22 cellular contexts compared by ENCODE assay signal in genomic region chr5:103112910-103113309, GRCh38. TPM values are rescaled to one million over a fixed set of nuclear protein-coding genes. Genes with fewer than 3 reads are reported as not detected.
DNase-seq lines count a peak whose midpoint lies in the region; ATAC-seq, FAIRE-seq and TF ChIP-seq lines count a peak whose summit lies in the region.
"Had no signal": no experiment of that assay in that cellular context is flagged by ENCODE, and none has a peak within 500 bp of the region (broad histone marks: within the 10 kb centered on the region; RNA-seq: fewer than 3 reads in every experiment).

No MANE protein-coding gene starts in this region.

- no peak for DNase-seq in activated CD4-positive, alpha-beta T cell treated with anti-CD3 and anti-CD28 coated beads, Interleukin-2, amount 10 ng/mL, durations not matched to agents 24 days and 14 days
- no peak for DNase-seq in activated CD4-positive, alpha-beta T cell treated with anti-CD3 and anti-CD28 coated beads for 1 hour
- DNase-seq in CD8-positive, alpha-beta T cell, result no peak
- no peak for DNase-seq in central memory CD8-positive, alpha-beta T cell (ENCODE audit: low spot score in 2 of 2)
- no peak for DNase-seq in natural killer cell treated with Interleukin-12 subunit alpha and Interleukin-12 subunit beta and Interleukin-15 and Interleukin-18, amount 100 ng/mL, for 72 hours (ENCODE audit: low spot score)
- DNase-seq in NCI-H2081 treated with DMSO at 0.1 percent for 48 hours (lab: John Stamatoyannopoulos, UW) (no peak), RCC 7860 (ENCODE audit: low spot score) (no peak)
- DNase-seq: AML-193; GOT3; Kasumi-1; MM.1S; NCI-H1092 treated with DMSO at 0.1 percent for 48 hours; NCI-H146; NCI-H2029 treated with DMSO at 0.1 percent for 48 hours; NK-92 treated with Interleukin-12 subunit alpha and Interleukin-12 subunit beta, amount 100 ng/mL, for 24 hours; SHP77 treated with DMSO at 0.1 percent for 48 hours; SK-N-SH had no signal

- CTCF ChIA-PET in CD8-positive, alpha-beta T cell (lab: Charles Lee), result interaction anchor here (0.9 kb wide), 1 partner anchor 332 kb away, joined by 3 read pairs; no protein-coding TSS in a partner anchor

- H3K4me3 ChIP-seq in CD8-positive, alpha-beta T cell (ENCODE audit: low read depth, low read length), result no peak overlapping the region

- POLR2A ChIA-PET in CD8-positive, alpha-beta T cell (lab: Charles Lee), result no interaction called here

- H3K36me3 Mint-ChIP-seq in activated CD4-positive, alpha-beta T cell treated with anti-CD3 and anti-CD28 coated beads, Interleukin-2, amount 10 ng/mL, durations not matched to agents 24 days and 14 days (ENCODE audit: low read depth), result peaks cover 22% of the 10 kb centered on the region
- H3K36me3 Mint-ChIP-seq in CD8-positive, alpha-beta T cell, result peaks cover 10% of the 10 kb centered on the region
- peaks cover 1% of the 10 kb centered on the region for H3K36me3 Mint-ChIP-seq in central memory CD8-positive, alpha-beta T cell (ENCODE audit: insufficient read depth)
- H3K36me3 Mint-ChIP-seq in natural killer cell treated with Interleukin-12 subunit alpha and Interleukin-12 subunit beta and Interleukin-15 and Interleukin-18, amount 100 ng/mL, for 72 hours, result peaks cover 9% of the 10 kb centered on the region

- peaks cover 22% of the 10 kb centered on the region for H3K4me1 ChIP-seq in CD8-positive, alpha-beta T cell (ENCODE audit: insufficient read depth, low read length)

- no peaks in the 10 kb centered on the region for H3K36me3 ChIP-seq in CD8-positive, alpha-beta T cell (ENCODE audit: insufficient read depth, low read length)

- H3K4me3 Mint-ChIP-seq in activated CD4-positive, alpha-beta T cell treated with anti-CD3 and anti-CD28 coated beads, Interleukin-2, amount 10 ng/mL, durations not matched to agents 24 days and 14 days, result no peak overlapping the region
- no peak overlapping the region for H3K4me3 Mint-ChIP-seq in CD8-positive, alpha-beta T cell
- no peak overlapping the region for H3K4me3 Mint-ChIP-seq in central memory CD8-positive, alpha-beta T cell
- H3K4me3 Mint-ChIP-seq in natural killer cell treated with Interleukin-12 subunit alpha and Interleukin-12 subunit beta and Interleukin-15 and Interleukin-18, amount 100 ng/mL, for 72 hours, result no peak overlapping the region

- no peak for TF ChIP-seq CTCF in CD8-positive, alpha-beta T cell (IDR thresholded peaks at IDR 0.05)

- H3K27me3 Mint-ChIP-seq in activated CD4-positive, alpha-beta T cell treated with anti-CD3 and anti-CD28 coated beads, Interleukin-2, amount 10 ng/mL, durations not matched to agents 24 days and 14 days, result no peaks in the 10 kb centered on the region
- H3K27me3 Mint-ChIP-seq in CD8-positive, alpha-beta T cell (ENCODE audit: low read depth), result no peaks in the 10 kb centered on the region
- no peaks in the 10 kb centered on the region for H3K27me3 Mint-ChIP-seq in central memory CD8-positive, alpha-beta T cell
- H3K27me3 Mint-ChIP-seq in natural killer cell treated with Interleukin-12 subunit alpha and Interleukin-12 subunit beta and Interleukin-15 and Interleukin-18, amount 100 ng/mL, for 72 hours, result no peaks in the 10 kb centered on the region

- ATAC-seq in CD8-positive, alpha-beta T cell, result no peak
- no peak for ATAC-seq in central memory CD8-positive, alpha-beta T cell (replicated peaks; ENCODE audit: extremely low read depth, poor library complexity, severe bottlenecking)
- no peak for ATAC-seq in natural killer cell treated with Interleukin-12 subunit alpha and Interleukin-12 subunit beta and Interleukin-15 and Interleukin-18, amount 100 ng/mL, for 72 hours
- ATAC-seq in HG03135 (IDR thresholded peaks at IDR 0.05; ENCODE audit: unreplicated experiment), result no peak
- ATAC-seq: HCT116 had no signal

- peaks cover 29% of the 10 kb centered on the region for H3K9me3 Mint-ChIP-seq in activated CD4-positive, alpha-beta T cell treated with anti-CD3 and anti-CD28 coated beads, Interleukin-2, amount 10 ng/mL, durations not matched to agents 24 days and 14 days
- no peaks in the 10 kb centered on the region for H3K9me3 Mint-ChIP-seq in CD8-positive, alpha-beta T cell
- H3K9me3 Mint-ChIP-seq in central memory CD8-positive, alpha-beta T cell, result no peaks in the 10 kb centered on the region
- H3K9me3 Mint-ChIP-seq in natural killer cell treated with Interleukin-12 subunit alpha and Interleukin-12 subunit beta and Interleukin-15 and Interleukin-18, amount 100 ng/mL, for 72 hours, result peaks cover 4% of the 10 kb centered on the region

- peaks cover 30% of the 10 kb centered on the region for H3K4me1 Mint-ChIP-seq in activated CD4-positive, alpha-beta T cell treated with anti-CD3 and anti-CD28 coated beads, Interleukin-2, amount 10 ng/mL, durations not matched to agents 24 days and 14 days
- peaks cover 47% of the 10 kb centered on the region for H3K4me1 Mint-ChIP-seq in CD8-positive, alpha-beta T cell (ENCODE audit: low read depth)
- H3K4me1 Mint-ChIP-seq in central memory CD8-positive, alpha-beta T cell, result peaks cover 44% of the 10 kb centered on the region
- H3K4me1 Mint-ChIP-seq in natural killer cell treated with Interleukin-12 subunit alpha and Interleukin-12 subunit beta and Interleukin-15 and Interleukin-18, amount 100 ng/mL, for 72 hours (ENCODE audit: low read depth in 2 of 2), result peaks cover 28 to 29% of the 10 kb centered on the region in 2 donors

- no peaks in the 10 kb centered on the region for H3K27me3 ChIP-seq in CD8-positive, alpha-beta T cell (ENCODE audit: insufficient read depth, low read length)

- H3K27ac ChIP-seq in CD8-positive, alpha-beta T cell (ENCODE audit: low read depth, low read length), result no peak overlapping the region
- H3K27ac ChIP-seq: 22Rv1 had no signal

- H3K9me3 ChIP-seq in CD8-positive, alpha-beta T cell (ENCODE audit: low read length), result no peaks in the 10 kb centered on the region
- H3K9me3 ChIP-seq: SK-N-SH had no signal

- FAIRE-seq in RCC 7860 (lab: Jason Lieb, UNC), result no peak
- FAIRE-seq: GM12892, GM18507 had no signal

- peak overlapping the region; percentile 11 for H3K27ac Mint-ChIP-seq in activated CD4-positive, alpha-beta T cell treated with anti-CD3 and anti-CD28 coated beads, Interleukin-2, amount 10 ng/mL, durations not matched to agents 24 days and 14 days
- peak overlapping the region; percentile 73 for H3K27ac Mint-ChIP-seq in CD8-positive, alpha-beta T cell
- peak overlapping the region; percentile 93 for H3K27ac Mint-ChIP-seq in central memory CD8-positive, alpha-beta T cell (ENCODE audit: low read depth)
- H3K27ac Mint-ChIP-seq in natural killer cell treated with Interleukin-12 subunit alpha and Interleukin-12 subunit beta and Interleukin-15 and Interleukin-18, amount 100 ng/mL, for 72 hours, result peak overlapping the region; percentile 15 to 45

- intact Hi-C loops in activated CD4-positive, alpha-beta T cell treated with anti-CD3 and anti-CD28 coated beads, Interleukin-2, amount 10 ng/mL, durations not matched to agents 24 days and 14 days (cut with micrococcal nuclease), result no loop called here
- intact Hi-C loops in CD8-positive, alpha-beta T cell (cut with DNase I, micrococcal nuclease), result no loop called here

RNA-seq across cellular contexts. Expression of gene GIN1, which starts 7.0 kb away (rescaled TPM):
- total RNA-seq in activated CD4-positive, alpha-beta T cell treated with anti-CD3 and anti-CD28 coated beads, Interleukin-2, amount 10 ng/mL, durations not matched to agents 24 days and 14 days, result 7.5 and 12.1 TPM in 2 replicates
- 1 to 10 TPM; 1.5 to 1.6 TPM for total RNA-seq in CD8-positive, alpha-beta T cell
- total RNA-seq in natural killer cell treated with Interleukin-12 subunit alpha and Interleukin-12 subunit beta and Interleukin-15 and Interleukin-18, amount 100 ng/mL, for 72 hours, result 1 to 10 TPM; 6.4 to 8.4 TPM

RNA-seq across cellular contexts. Expression of gene PPIP5K2, which starts 7.2 kb away (rescaled TPM):
- 46.2 and 46.3 TPM in 2 replicates for total RNA-seq in activated CD4-positive, alpha-beta T cell treated with anti-CD3 and anti-CD28 coated beads, Interleukin-2, amount 10 ng/mL, durations not matched to agents 24 days and 14 days
- total RNA-seq in CD8-positive, alpha-beta T cell, result 10 to 100 TPM; 43.4 to 51.1 TPM
- 10 to 100 TPM; 63.5 to 70.6 TPM for total RNA-seq in natural killer cell treated with Interleukin-12 subunit alpha and Interleukin-12 subunit beta and Interleukin-15 and Interleukin-18, amount 100 ng/mL, for 72 hours

Comparison
In these comparisons a context has a peak if more than half of its experiments do, and no peak if none do; other contexts are left out.
1. H3K27ac Mint-ChIP-seq: peak in every context shown above with its lines; median percentile 93 in central memory CD8-positive, alpha-beta T cell; 73 in CD8-positive, alpha-beta T cell; 30 in natural killer cell treated with Interleukin-12 subunit alpha and Interleukin-12 subunit beta and Interleukin-15 and Interleukin-18, amount 100 ng/mL, for 72 hours; 11 in activated CD4-positive, alpha-beta T cell treated with anti-CD3 and anti-CD28 coated beads, Interleukin-2, amount 10 ng/mL, durations not matched to agents 24 days and 14 days.